In genomic region chr4:20433101-20433705, GRCh38 we compare ENCODE assay signal across 22 cellular contexts.
DNase-seq lines count a peak whose midpoint lies in the region; TF ChIP-seq lines count a peak whose summit lies in the region.
"Had no signal": no experiment of that assay in that cellular context is flagged by ENCODE, and none has a peak within 500 bp of the region (broad histone marks: within the 10 kb centered on the region; RNA-seq: fewer than 3 reads in every experiment).

No MANE protein-coding gene starts in this region.

- H3K4me1 ChIP-seq in hepatocyte (ENCODE audit: insufficient read depth): peaks cover 25% of the 10 kb centered on the region
- H3K4me1 ChIP-seq: upper lobe of left lung had no signal

- intact Hi-C loops in activated CD4-positive, alpha-beta T cell treated with anti-CD3 and anti-CD28 coated beads, Interleukin-2, amount 10 ng/mL, durations not matched to agents 24 days and 14 days (cut with micrococcal nuclease): no loop called here

- DNase-seq in COLO668 (lab: John Stamatoyannopoulos, UW; ENCODE audit: unreplicated experiment) (peak; percentile 7), NCI-H146 (lab: John Stamatoyannopoulos, UW) (peak; percentile 47), hepatocyte (ENCODE audit: low spot score) (no peak), Kasumi-1 (lab: John Stamatoyannopoulos, UW) (no peak), GM10266 (ENCODE audit: extremely low spot score) (no peak), NCI-H446 (lab: John Stamatoyannopoulos, UW) (no peak)
- no peak for DNase-seq in activated CD4-positive, alpha-beta T cell treated with anti-CD3 and anti-CD28 coated beads, Interleukin-2, amount 10 ng/mL, durations not matched to agents 24 days and 14 days
- DNase-seq: activated CD8-positive, alpha-beta memory T cell treated with anti-CD3 and anti-CD28 coated beads for 24 hours; activated naive CD4-positive, alpha-beta T cell; activated T-cell treated with anti-CD3 and anti-CD28 coated beads, Interleukin-2, amount 50 U/mL, for 24 hours; adrenal gland; AML-193; GOT3; NCI-H1105; NCI-H524; occipital lobe; PC-9; right cardiac atrium; SHP77 treated with DMSO at 0.1 percent for 48 hours; upper lobe of left lung had no signal

- H4K20me1 ChIP-seq in hepatocyte (ENCODE audit: insufficient read depth, poor library complexity, severe bottlenecking): peaks cover 4% of the 10 kb centered on the region

- H3K4me3 Mint-ChIP-seq in nephron: no peak overlapping the region
- H3K4me3 Mint-ChIP-seq in activated CD4-positive, alpha-beta T cell treated with anti-CD3 and anti-CD28 coated beads, Interleukin-2, amount 10 ng/mL, durations not matched to agents 24 days and 14 days: no peak overlapping the region
- H3K4me3 Mint-ChIP-seq: activated T-cell treated with anti-CD3 and anti-CD28 coated beads, Interleukin-2, amount 50 U/mL, for 24 hours had no signal

- H3K4me1 Mint-ChIP-seq in nephron: peaks cover 56% of the 10 kb centered on the region
- H3K4me1 Mint-ChIP-seq in activated CD4-positive, alpha-beta T cell treated with anti-CD3 and anti-CD28 coated beads, Interleukin-2, amount 10 ng/mL, durations not matched to agents 24 days and 14 days: no peaks in the 10 kb centered on the region

- H3K79me2 ChIP-seq in hepatocyte: peaks cover 3% of the 10 kb centered on the region

- peak overlapping the region; percentile 54 to 81 (median 66) for H3K27ac Mint-ChIP-seq in nephron
- H3K27ac Mint-ChIP-seq in activated CD4-positive, alpha-beta T cell treated with anti-CD3 and anti-CD28 coated beads, Interleukin-2, amount 10 ng/mL, durations not matched to agents 24 days and 14 days: no peak overlapping the region
- H3K27ac Mint-ChIP-seq: activated T-cell treated with anti-CD3 and anti-CD28 coated beads, Interleukin-2, amount 50 U/mL, for 24 hours had no signal

- 32% methylated on average over 5 of the region's 5 CpGs for WGBS in hepatocyte (ENCODE audit: low lambda C conversion rate, missing lambda C conversion rate)

- no peaks in the 10 kb centered on the region for H3K9me2 ChIP-seq in hepatocyte (replicated peaks; ENCODE audit: insufficient read depth)

- peaks cover 4% of the 10 kb centered on the region for H3K36me3 Mint-ChIP-seq in nephron (ENCODE audit: low read depth)
- no peaks in the 10 kb centered on the region for H3K36me3 Mint-ChIP-seq in activated CD4-positive, alpha-beta T cell treated with anti-CD3 and anti-CD28 coated beads, Interleukin-2, amount 10 ng/mL, durations not matched to agents 24 days and 14 days (ENCODE audit: low read depth)

- H3K27me3 Mint-ChIP-seq in nephron (ENCODE audit: low read depth): no peaks in the 10 kb centered on the region
- H3K27me3 Mint-ChIP-seq in activated CD4-positive, alpha-beta T cell treated with anti-CD3 and anti-CD28 coated beads, Interleukin-2, amount 10 ng/mL, durations not matched to agents 24 days and 14 days: peaks cover 3% of the 10 kb centered on the region
- H3K27me3 Mint-ChIP-seq: activated T-cell treated with anti-CD3 and anti-CD28 coated beads, Interleukin-2, amount 50 U/mL, for 24 hours had no signal

- no peaks in the 10 kb centered on the region for H3K27me3 ChIP-seq in hepatocyte
- H3K27me3 ChIP-seq: adrenal gland, upper lobe of left lung had no signal

- no peak overlapping the region for H2AFZ ChIP-seq in hepatocyte
- H2AFZ ChIP-seq: PC-9 had no signal

- no peaks in the 10 kb centered on the region for H3K9me3 ChIP-seq in hepatocyte (ENCODE audit: low read depth)
- H3K9me3 ChIP-seq: adrenal gland, upper lobe of left lung had no signal

- no peaks in the 10 kb centered on the region for H3K36me3 ChIP-seq in hepatocyte (replicated peaks; ENCODE audit: insufficient read depth, low read depth)
- H3K36me3 ChIP-seq: adrenal gland, upper lobe of left lung had no signal

- peak overlapping the region; percentile 68 for H3K27ac ChIP-seq in hepatocyte
- H3K27ac ChIP-seq: adrenal gland, PC-9, upper lobe of left lung had no signal

- TF ChIP-seq CTCF in hepatocyte (IDR thresholded peaks at IDR 0.05; ENCODE audit: poor library complexity) (no peak), nephron (IDR thresholded peaks at IDR 0.05; ENCODE audit: unreplicated experiment in 3 of 3) (no peak), GM10266 (IDR thresholded peaks at IDR 0.05; ENCODE audit: control insufficient read depth, insufficient read depth, low read depth, missing control alignments) (no peak)

- no peak overlapping the region for H3K4me3 ChIP-seq in hepatocyte
- H3K4me3 ChIP-seq: adrenal gland, coronary artery, PC-9, upper lobe of left lung had no signal

- H3K4me2 ChIP-seq in hepatocyte: peak overlapping the region; percentile 36
- H3K4me2 ChIP-seq: PC-9 had no signal

- no peaks in the 10 kb centered on the region for H3K9me3 Mint-ChIP-seq in nephron
- H3K9me3 Mint-ChIP-seq in activated CD4-positive, alpha-beta T cell treated with anti-CD3 and anti-CD28 coated beads, Interleukin-2, amount 10 ng/mL, durations not matched to agents 24 days and 14 days: no peaks in the 10 kb centered on the region
- H3K9me3 Mint-ChIP-seq: activated T-cell treated with anti-CD3 and anti-CD28 coated beads, Interleukin-2, amount 50 U/mL, for 24 hours had no signal

Comparison
In these comparisons a context has a peak if more than half of its experiments do, and no peak if none do; other contexts are left out.
1. DNase-seq: peak in COLO668 (single experiment) and NCI-H146 (single experiment); none in hepatocyte (single experiment), Kasumi-1 (0 of 2), activated CD4-positive, alpha-beta T cell treated with anti-CD3 and anti-CD28 coated beads, Interleukin-2, amount 10 ng/mL, durations not matched to agents 24 days and 14 days (single experiment), GM10266 (single experiment) and NCI-H446 (0 of 2).